Comparison of ENCODE assay signal across 12 cellular contexts in the genomic region with DNA sequence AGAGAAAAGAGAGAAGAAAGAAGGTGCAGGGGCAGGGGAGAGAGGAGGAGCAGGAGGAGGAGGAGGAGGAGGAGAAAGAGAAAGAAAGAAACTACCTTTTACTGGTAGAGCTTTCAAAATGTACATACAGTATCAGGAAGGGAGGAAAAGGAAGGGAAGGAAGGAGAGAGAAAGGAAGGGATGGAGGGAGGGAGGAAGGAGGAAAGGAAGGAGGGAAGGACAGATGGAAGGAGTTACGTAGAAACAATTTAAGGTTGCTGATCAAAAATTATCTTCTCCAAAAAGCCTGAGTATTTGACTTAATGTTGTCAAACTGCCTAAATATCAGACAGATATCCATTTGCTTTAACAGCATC. TPM values are rescaled to one million over a fixed set of nuclear protein-coding genes. Genes with fewer than 3 reads are reported as not detected.
A peak's percentile ranks its signal among the peaks of the same experiment; 100 is the strongest.
DNase-seq lines count a peak whose midpoint lies in the region; ATAC-seq lines count a peak whose summit lies in the region.
"Had no signal": no experiment of that assay in that cellular context is flagged by ENCODE, and none has a peak within 500 bp of the region (broad histone marks: within the 10 kb centered on the region; RNA-seq: fewer than 3 reads in every experiment).

No MANE protein-coding gene starts in this region.

- peaks cover 17% of the 10 kb centered on the region for H3K79me1 ChIP-seq in mesenchymal stem cell (replicated peaks; ENCODE audit: low read length, poor library complexity, severe bottlenecking)

- H3K14ac ChIP-seq in mesenchymal stem cell (ENCODE audit: low read length in 2 of 2), result no peak overlapping the region

- POLR2A ChIA-PET in activated CD4-positive, alpha-beta memory T cell treated with anti-CD3 and anti-CD28 coated beads for 36 hours (lab: Charles Lee), result no interaction called here

- CTCF ChIA-PET in activated CD4-positive, alpha-beta memory T cell treated with anti-CD3 and anti-CD28 coated beads for 36 hours (lab: Charles Lee), result no interaction called here

- WGBS in mesenchymal stem cell, result no CpG with 5 or more reads among the region's 1 CpG

- H3K23ac ChIP-seq in mesenchymal stem cell (ENCODE audit: low read length in 2 of 2), result no peak overlapping the region

- H2BK15ac ChIP-seq in mesenchymal stem cell (ENCODE audit: low read depth, poor library complexity, severe bottlenecking), result no peak overlapping the region

- intact Hi-C loops in activated CD4-positive, alpha-beta memory T cell treated with anti-CD3 and anti-CD28 coated beads for 36 hours (cut with micrococcal nuclease), result no loop called here

- H3K36me3 Mint-ChIP-seq in IgD-negative memory B cell, result peaks cover 5% of the 10 kb centered on the region
- H3K36me3 Mint-ChIP-seq in activated CD4-positive, alpha-beta memory T cell treated with anti-CD3 and anti-CD28 coated beads for 36 hours, result no peaks in the 10 kb centered on the region
- H3K36me3 Mint-ChIP-seq: CD8-positive, alpha-beta T cell had no signal

- H3K4me2 ChIP-seq in mesenchymal stem cell (ENCODE audit: low read length, poor library complexity, severe bottlenecking), result peak overlapping the region; percentile 76

- no peaks in the 10 kb centered on the region for H3K36me3 ChIP-seq in mesenchymal stem cell (ENCODE audit: control insufficient read depth in 1 of 2, insufficient read depth in 2 of 2, low read depth in 1 of 2, low read length in 2 of 2)

- H2AK5ac ChIP-seq in mesenchymal stem cell (ENCODE audit: low read length, severe bottlenecking), result peak overlapping the region; percentile 23

- peak overlapping the region; percentile 63 for H3K9ac ChIP-seq in mesenchymal stem cell (ENCODE audit: low read length)

- H3K4me1 ChIP-seq in mesenchymal stem cell (ENCODE audit: control insufficient read depth, insufficient read depth, low read depth, low read length), result peaks cover 6% of the 10 kb centered on the region

- H3K18ac ChIP-seq in mesenchymal stem cell (ENCODE audit: low read depth in 1 of 2, low read length in 2 of 2), result peak overlapping the region in 1 of 2 experiments; percentile 18

- no peaks in the 10 kb centered on the region for H3K27me3 Mint-ChIP-seq in IgD-negative memory B cell
- H3K27me3 Mint-ChIP-seq in activated CD4-positive, alpha-beta memory T cell treated with anti-CD3 and anti-CD28 coated beads for 36 hours, result peaks cover 11% of the 10 kb centered on the region

- no peak overlapping the region for H4K91ac ChIP-seq in mesenchymal stem cell (ENCODE audit: low read length)

- peaks cover 0 to 2% (median 0%) of the 10 kb centered on the region in 3 donors for H3K9me3 Mint-ChIP-seq in IgD-negative memory B cell
- H3K9me3 Mint-ChIP-seq in activated CD4-positive, alpha-beta memory T cell treated with anti-CD3 and anti-CD28 coated beads for 36 hours, result peaks cover under 1% of the 10 kb centered on the region
- H3K9me3 Mint-ChIP-seq: CD8-positive, alpha-beta T cell had no signal

- H2BK12ac ChIP-seq in mesenchymal stem cell (ENCODE audit: low read length in 2 of 2), result peak overlapping the region in 1 of 2 experiments; percentile 13

- peak overlapping the region; percentile 89 to 100 (median 99) for H3K27ac Mint-ChIP-seq in IgD-negative memory B cell
- no peak overlapping the region for H3K27ac Mint-ChIP-seq in activated CD4-positive, alpha-beta memory T cell treated with anti-CD3 and anti-CD28 coated beads for 36 hours
- H3K27ac Mint-ChIP-seq: CD8-positive, alpha-beta T cell had no signal

- no peak overlapping the region for H3K4ac ChIP-seq in mesenchymal stem cell (ENCODE audit: low read depth in 1 of 2, low read length in 2 of 2)

- H2BK5ac ChIP-seq in mesenchymal stem cell (ENCODE audit: low read depth, low read length, poor library complexity, severe bottlenecking), result peak overlapping the region; percentile 96

- peak overlapping the region; percentile 81 to 94 (median 90) for H3K4me3 Mint-ChIP-seq in IgD-negative memory B cell
- H3K4me3 Mint-ChIP-seq in activated CD4-positive, alpha-beta memory T cell treated with anti-CD3 and anti-CD28 coated beads for 36 hours, result no peak overlapping the region
- H3K4me3 Mint-ChIP-seq: CD8-positive, alpha-beta T cell had no signal

- peak overlapping the region in 1 of 2 experiments; percentile 55 for H3K4me3 ChIP-seq in mesenchymal stem cell (ENCODE audit: insufficient read depth in 1 of 2, low read depth in 1 of 2, low read length in 2 of 2)

- no peaks in the 10 kb centered on the region for H3K9me3 ChIP-seq in mesenchymal stem cell (ENCODE audit: control insufficient read depth, low read length)

- DNase-seq in mesenchymal stem cell (no peak), DMS 273 (lab: John Stamatoyannopoulos, UW; ENCODE audit: unreplicated experiment) (no peak), globus pallidus (ENCODE audit: low spot score) (no peak)
- no peak for DNase-seq in activated CD4-positive, alpha-beta memory T cell treated with anti-CD3 and anti-CD28 coated beads for 36 hours
- no peak for DNase-seq in NK-92 treated with Interleukin-12 subunit alpha and Interleukin-12 subunit beta, amount 100 ng/mL, for 24 hours (lab: John Stamatoyannopoulos, UW)
- DNase-seq: CD8-positive, alpha-beta T cell; kidney; NCI-H1694; stimulated activated CD4-positive, alpha-beta T cell treated with anti-CD3 and anti-CD28 coated beads, Interleukin-4, amount 100 ng/mL, for 1 hour had no signal

- no peaks in the 10 kb centered on the region for H3K27me3 ChIP-seq in mesenchymal stem cell (ENCODE audit: control insufficient read depth in 1 of 2, insufficient read depth in 1 of 2, low read length in 2 of 2)

- H2BK120ac ChIP-seq in mesenchymal stem cell (ENCODE audit: low read depth, low read length), result no peak overlapping the region

- ATAC-seq in GM18511 (IDR thresholded peaks at IDR 0.05; ENCODE audit: unreplicated experiment) (peak; percentile 24), HG02588 (IDR thresholded peaks at IDR 0.05; ENCODE audit: unreplicated experiment) (peak; percentile 33)
- ATAC-seq: CD8-positive, alpha-beta T cell had no signal

- H4K8ac ChIP-seq in mesenchymal stem cell (ENCODE audit: low read length), result no peak overlapping the region

- peaks cover 59 to 79% (median 60%) of the 10 kb centered on the region in 3 donors for H3K4me1 Mint-ChIP-seq in IgD-negative memory B cell
- H3K4me1 Mint-ChIP-seq in activated CD4-positive, alpha-beta memory T cell treated with anti-CD3 and anti-CD28 coated beads for 36 hours (ENCODE audit: low read depth), result peaks cover 2% of the 10 kb centered on the region

- H2AFZ ChIP-seq in mesenchymal stem cell (ENCODE audit: low read depth, low read length), result no peak overlapping the region

- peak overlapping the region; percentile 89 for H3K27ac ChIP-seq in mesenchymal stem cell (ENCODE audit: low read length, poor library complexity, severe bottlenecking)

RNA-seq across cellular contexts. Expression of gene TBC1D9, which starts 13.4 kb away (rescaled TPM):
- polyA plus RNA-seq in IgD-negative memory B cell, result 59.4 TPM
- 12.6 TPM for polyA plus RNA-seq in mesenchymal stem cell (2013, experiment 1 of 2)
- polyA plus RNA-seq in mesenchymal stem cell (2013, experiment 2 of 2), result 12.3 TPM
- total RNA-seq in activated CD4-positive, alpha-beta memory T cell treated with anti-CD3 and anti-CD28 coated beads for 36 hours, result under 1 TPM in 1 of 2 experiments, not detected in 1; 0.05 TPM
